In the genomic region with DNA sequence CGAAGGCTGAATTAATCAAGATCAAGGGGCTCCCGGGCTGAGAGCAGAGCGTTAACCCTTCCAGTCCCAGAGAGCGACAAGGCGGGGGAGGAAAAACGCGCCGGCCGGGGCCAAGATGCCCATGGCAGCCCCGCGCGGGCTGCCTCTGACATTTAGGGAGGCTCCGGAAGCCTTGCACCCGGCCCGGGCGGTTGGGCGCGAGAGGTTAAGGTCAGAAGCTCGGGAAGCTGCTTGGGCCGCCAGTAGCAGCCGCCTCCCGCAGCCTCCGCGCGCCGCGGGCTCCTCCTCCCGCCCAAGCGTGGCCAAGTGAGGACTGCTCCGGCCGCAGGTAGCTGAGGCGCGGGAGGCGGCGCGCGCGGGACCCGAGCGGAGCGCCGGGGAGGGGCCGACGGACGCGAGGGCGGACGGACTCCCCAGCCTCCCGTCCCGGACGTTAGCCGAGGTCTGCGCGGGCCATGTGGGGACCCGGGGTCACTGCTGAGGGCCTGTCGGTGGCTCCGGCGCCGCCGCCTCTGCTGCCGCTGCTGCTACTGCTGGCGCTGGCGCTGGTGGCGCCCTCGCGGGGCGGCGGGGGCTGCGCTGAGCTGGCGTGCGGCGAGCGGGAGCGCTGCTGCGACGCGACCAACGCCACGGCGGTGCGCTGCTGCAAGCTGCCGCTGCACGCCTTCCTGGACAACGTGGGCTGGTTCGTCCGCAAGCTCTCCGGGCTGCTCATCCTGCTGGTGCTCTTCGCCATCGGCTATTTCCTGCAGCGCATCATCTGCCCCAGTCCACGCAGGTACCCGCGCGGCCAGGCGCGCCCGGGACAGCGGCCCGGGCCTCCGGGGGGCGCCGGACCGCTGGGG, we compare ENCODE assay signal across 8 cellular contexts. TPM values are rescaled to one million over a fixed set of nuclear protein-coding genes. Genes with fewer than 3 reads are reported as not detected.
A peak's percentile ranks its signal among the peaks of the same experiment; 100 is the strongest.
DNase-seq lines count a peak whose midpoint lies in the region; TF ChIP-seq lines count a peak whose summit lies in the region.

C3orf80 (plus strand) TSS at position 242 of the 845 bp plus-strand sequence; CDS start at position 456, 214 bp downstream.

- no peak within 1 kb of the TSS for H3T11ph ChIP-seq in H9 (ENCODE audit: low read length)

- no peak within 1 kb of the TSS for H2BK120ac ChIP-seq in H9 (ENCODE audit: low read depth, low read length, poor library complexity, severe bottlenecking)

- no peak within 1 kb of the TSS for H2AFZ ChIP-seq in H9 (ENCODE audit: low read length)

- H4K91ac ChIP-seq in H9 (ENCODE audit: insufficient read length, low read depth, low read length): no peak within 1 kb of the TSS

- no peak within 1 kb of the TSS for H4K8ac ChIP-seq in H9 (replicated peaks; ENCODE audit: insufficient read length, low read depth, low read length)

- no peak within 1 kb of the TSS for H3K23ac ChIP-seq in H9 (ENCODE audit: insufficient read length, low read depth, low read length)

- no peak within 1 kb of the TSS for H3K27ac ChIP-seq in H9 (ENCODE audit: insufficient read length, low read depth, low read length)

- DNase-seq in H9 (peak; percentile 78), Kasumi-1 (lab: John Stamatoyannopoulos, UW) (peak; percentile 34 to 38), SKM-1 (lab: John Stamatoyannopoulos, UW; ENCODE audit: unreplicated experiment) (peak; percentile 62), astrocyte of the cerebellum (ENCODE audit: low read depth) (no peak), skeletal muscle cell (ENCODE audit: low read depth) (no peak), RKO (ENCODE audit: low spot score) (no peak)

- H3K9me3 ChIP-seq in H9 (ENCODE audit: control insufficient read depth, low read depth, low read length): no peaks in the 10 kb centered on the region

- peaks cover 81% of the 10 kb centered on the region for H3K27me3 Mint-ChIP-seq in H9 (ENCODE audit: low read depth)

- no peaks in the 10 kb centered on the region for H3K4me1 ChIP-seq in H9 (ENCODE audit: insufficient read depth, low read length)

- no peak within 1 kb of the TSS for H2BK5ac ChIP-seq in H9 (ENCODE audit: insufficient read length, low read length)

- H2AK5ac ChIP-seq in H9 (ENCODE audit: insufficient read length, low read length): no peak within 1 kb of the TSS

- H3K56ac ChIP-seq in H9 (ENCODE audit: insufficient read length, low read depth, low read length): no peak within 1 kb of the TSS

- H3K79me2 ChIP-seq in H9 (ENCODE audit: insufficient read depth, low read length): no peaks in the 10 kb centered on the region

- H3K36me3 Mint-ChIP-seq in H9 (ENCODE audit: insufficient read depth in 1 of 3, low read depth in 3 of 3): no peaks in the 10 kb centered on the region

- H2BK20ac ChIP-seq in H9 (ENCODE audit: low read depth, low read length, poor library complexity, severe bottlenecking): no peak within 1 kb of the TSS

- in situ Hi-C loops in astrocyte of the cerebellum (cut with HindIII; ENCODE audit: low sequenced_read_pairs): no loop called here

- H3K9me3 Mint-ChIP-seq in H9: no peaks in the 10 kb centered on the region

- H3K4me2 ChIP-seq in H9 (ENCODE audit: insufficient read depth, insufficient read length, low read length): peak within 1 kb of the TSS; percentile 72

- H2BK12ac ChIP-seq in H9 (ENCODE audit: insufficient read length, low read depth, low read length): no peak within 1 kb of the TSS

- no peak within 1 kb of the TSS for H3K4ac ChIP-seq in H9 (ENCODE audit: low read depth, low read length)

- H3K14ac ChIP-seq in H9 (ENCODE audit: insufficient read depth, low read length): no peak within 1 kb of the TSS

- peaks cover 16 to 17% of the 10 kb centered on the region in 2 experiments for H3K4me1 Mint-ChIP-seq in H9

- no peak within 1 kb of the TSS for H3K27ac Mint-ChIP-seq in H9

- H3K27me3 ChIP-seq in H9 (ENCODE audit: insufficient read depth, low read length): peaks cover 28% of the 10 kb centered on the region

- peak within 1 kb of the TSS; percentile 68 to 86 for H3K4me3 Mint-ChIP-seq in H9

- no CpG with 5 or more reads among the region's 103 CpGs for WGBS in H9 (ENCODE audit: extremely low coverage, insufficient read length, low lambda C conversion rate)

- H3K23me2 ChIP-seq in H9 (ENCODE audit: insufficient read length, low read depth, low read length, poor library complexity, severe bottlenecking): peaks cover 18% of the 10 kb centered on the region

- TF ChIP-seq CTCF in GM12873 (IDR thresholded peaks at IDR 0.05; ENCODE audit: insufficient read depth, low read depth, low read length, missing control alignments) (peak; percentile 37), H9 (conservative IDR thresholded peaks at IDR 0.05) (peak; percentile 16; the same call in 1 of the 3 replicates), astrocyte of the cerebellum (IDR thresholded peaks at IDR 0.05; ENCODE audit: low read depth, low read length, missing control alignments) (no peak)

- no peak within 1 kb of the TSS; the same call in 1 of the 2 replicates for H2BK15ac ChIP-seq in H9 (ENCODE audit: low read depth, low read length)

- peak within 1 kb of the TSS; percentile 43 for H3K4me3 ChIP-seq in astrocyte of the cerebellum (ENCODE audit: low read depth, low read length)
- peak within 1 kb of the TSS; percentile 45 for H3K4me3 ChIP-seq in iPS-11a (ENCODE audit: low read depth, low read length)
- H3K4me3 ChIP-seq in skeletal muscle cell (ENCODE audit: low read depth, low read length): peak within 1 kb of the TSS; percentile 49

- H3K79me1 ChIP-seq in H9 (ENCODE audit: insufficient read depth, low read depth, low read length, poor library complexity, severe bottlenecking): no peaks in the 10 kb centered on the region

- H3K18ac ChIP-seq in H9 (ENCODE audit: insufficient read length, low read depth, low read length): no peak within 1 kb of the TSS

- H3K9ac ChIP-seq in H9 (ENCODE audit: extremely low read depth, insufficient read length, low read length): no peak within 1 kb of the TSS

- no peaks in the 10 kb centered on the region for H4K20me1 ChIP-seq in H9 (ENCODE audit: control insufficient read depth, insufficient read depth, insufficient read length)

- H4K5ac ChIP-seq in H9 (ENCODE audit: insufficient read length, low read depth, low read length): no peak within 1 kb of the TSS

RNA-seq across cellular contexts. Expression of gene C3orf80, which starts in this region (rescaled TPM):
- total RNA-seq in H9 (2021): 0.13 and 0.15 TPM in 2 replicates

Comparison
In these comparisons a context has a peak if more than half of its experiments do, and no peak if none do; other contexts are left out.
1. Peak in DNase-seq and H3K4me2 ChIP-seq in H9; RNA of the gene not detected or under 1 TPM.
2. DNase-seq: peak in Kasumi-1 (2 of 2) and SKM-1 (single experiment); none in astrocyte of the cerebellum (single experiment), skeletal muscle cell (single experiment) and RKO (single experiment).
3. Peak in every context shown above with its lines, with median percentiles within 50 percentile points of each other: H3K4me3 ChIP-seq.